ENCODE assay signal across 1 cellular context in genomic region chr14:85084344-85084743, GRCh38.
TF ChIP-seq lines count a peak whose summit lies in the region.

No MANE protein-coding gene starts in this region.

TF ChIP-seq in GM23338, 12 proteins besides CTCF, POLR2A, EP300 and RAD21 (continued from another document):
- no peak for TF ChIP-seq ZNF462 (CRISPR knock-in tag; IDR thresholded peaks at IDR 0.05)
- no peak for TF ChIP-seq ETS1 (IDR thresholded peaks at IDR 0.05)
- TF ChIP-seq EZH2 (IDR thresholded peaks at IDR 0.05; ENCODE audit: low read depth, unreplicated experiment), result no peak
- TF ChIP-seq REST (IDR thresholded peaks at IDR 0.05; ENCODE audit: unreplicated experiment), result no peak
- TF ChIP-seq JUNB (IDR thresholded peaks at IDR 0.05; ENCODE audit: unreplicated experiment), result no peak
- TF ChIP-seq ZNF331 (CRISPR knock-in tag; IDR thresholded peaks at IDR 0.05; ENCODE audit: low read depth), result no peak
- TF ChIP-seq NANOG (IDR thresholded peaks at IDR 0.05; ENCODE audit: borderline replicate concordance), result no peak
- no peak for TF ChIP-seq ZNF114 (CRISPR knock-in tag; IDR thresholded peaks at IDR 0.05)
- TF ChIP-seq POLR2AphosphoS5 (IDR thresholded peaks at IDR 0.05; ENCODE audit: low read depth), result no peak
- no peak for TF ChIP-seq CREB1 (CRISPR knock-in tag; IDR thresholded peaks at IDR 0.05; ENCODE audit: low read depth)
- TF ChIP-seq EZH2phosphoT487 (IDR thresholded peaks at IDR 0.05; ENCODE audit: unreplicated experiment), result no peak
TF ChIP-seq in GM23338: peak in this region for 0.
